In the genomic region with DNA sequence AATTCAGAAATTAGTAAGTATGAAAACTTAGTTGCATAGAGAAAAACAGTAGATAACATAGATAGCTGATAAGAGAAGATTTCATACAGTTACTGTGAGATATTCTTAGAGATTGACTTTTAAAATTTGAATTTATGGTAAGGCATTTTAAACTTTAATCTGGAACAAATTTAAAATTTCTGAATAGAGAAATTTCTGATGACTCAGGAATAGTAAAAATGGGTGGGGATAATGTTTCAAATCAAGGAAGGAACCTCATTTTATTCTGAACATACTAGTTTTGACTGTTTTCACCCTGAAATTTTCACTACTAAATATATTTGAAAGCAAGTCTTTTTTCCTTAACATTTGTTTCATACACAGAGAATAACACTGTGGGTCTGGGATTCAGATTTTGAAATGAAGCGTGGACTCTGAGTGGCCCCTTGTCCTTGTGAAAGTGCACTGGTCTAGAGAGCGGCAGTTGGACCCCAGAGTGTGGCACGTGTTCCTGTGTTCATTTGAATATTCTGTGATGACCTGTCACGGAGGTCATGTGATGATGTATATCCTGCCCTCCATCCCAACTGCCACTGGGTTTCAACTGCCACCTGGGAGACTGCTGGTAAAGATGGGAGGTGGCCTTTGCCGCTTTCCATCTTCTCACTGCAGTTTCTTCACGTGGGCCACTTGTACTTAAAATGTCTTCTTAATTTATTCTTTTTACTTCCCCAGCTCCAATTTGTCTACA, we compare ENCODE assay signal across 19 cellular contexts. TPM values are rescaled to one million over a fixed set of nuclear protein-coding genes. Genes with fewer than 3 reads are reported as not detected.
DNase-seq lines count a peak whose midpoint lies in the region; ATAC-seq, FAIRE-seq and TF ChIP-seq lines count a peak whose summit lies in the region.
"Had no signal": no experiment of that assay in that cellular context is flagged by ENCODE, and none has a peak within 500 bp of the region (broad histone marks: within the 10 kb centered on the region; RNA-seq: fewer than 3 reads in every experiment).

No MANE protein-coding gene starts in this region.

- H3K4me3 Mint-ChIP-seq in WTC11: no peak overlapping the region
- H3K4me3 Mint-ChIP-seq in endodermal cell: no peak overlapping the region
- H3K4me3 Mint-ChIP-seq: CD4-positive, alpha-beta T cell; H9 had no signal

- H3K27me3 Mint-ChIP-seq in WTC11 (ENCODE audit: low read depth) (no peaks in the 10 kb centered on the region), endodermal cell (ENCODE audit: insufficient read depth) (peaks cover 7% of the 10 kb centered on the region)

- H3K9me3 ChIP-seq in A549 (no peaks in the 10 kb centered on the region), HCT116 (ENCODE audit: control insufficient read depth in 1 of 2, insufficient read depth in 1 of 2, low read depth in 1 of 2, low read length in 2 of 2) (no peaks in the 10 kb centered on the region), endodermal cell (ENCODE audit: control insufficient read depth, low read length) (no peaks in the 10 kb centered on the region)

- H3K79me2 ChIP-seq in HCT116 (ENCODE audit: insufficient read depth, low read length): no peaks in the 10 kb centered on the region

- FAIRE-seq in A549 (lab: Jason Lieb, UNC): no peak
- FAIRE-seq: GM19239, H1 had no signal

- H3K4me1 ChIP-seq in A549 (no peaks in the 10 kb centered on the region), HCT116 (ENCODE audit: control insufficient read depth in 1 of 2, insufficient read depth in 2 of 2, low read length in 2 of 2) (no peaks in the 10 kb centered on the region), endodermal cell (ENCODE audit: control insufficient read depth, insufficient read depth, low read length) (peaks cover 4% of the 10 kb centered on the region)

- H3K27ac Mint-ChIP-seq in WTC11 (no peak overlapping the region), endodermal cell (no peak overlapping the region)
- H3K27ac Mint-ChIP-seq: CD4-positive, alpha-beta T cell; H9 had no signal

- H3K4me3 ChIP-seq in A549 (no peak overlapping the region), HCT116 (replicated peaks in 1 of 2; ENCODE audit: low read depth in 1 of 2, low read length in 2 of 2) (no peak overlapping the region), endodermal cell (ENCODE audit: low read length) (no peak overlapping the region)

- H3K4me2 ChIP-seq in A549 (no peak overlapping the region), HCT116 (ENCODE audit: low read length) (no peak overlapping the region)

- H3K9ac ChIP-seq in HCT116 (ENCODE audit: low read length): no peak overlapping the region
- no peak overlapping the region for H3K9ac ChIP-seq in endodermal cell (ENCODE audit: extremely low read depth, low read length, poor library complexity, severe bottlenecking)

- H3K36me3 ChIP-seq in HCT116 (ENCODE audit: control insufficient read depth in 1 of 2, insufficient read depth in 2 of 2, low read length in 2 of 2): no peaks in the 10 kb centered on the region
- H3K36me3 ChIP-seq in endodermal cell (ENCODE audit: control insufficient read depth, insufficient read depth, low read length): no peaks in the 10 kb centered on the region

- no peak for DNase-seq in A549 (ENCODE audit: low read depth in 1 of 2, low spot score in 1 of 2)
- DNase-seq in HCT116 (ENCODE audit: low read depth, low spot score): no peak
- DNase-seq in WTC11 (ENCODE audit: low spot score): no peak
- DNase-seq in endodermal cell: peak; percentile 28
- DNase-seq in NCI-H446 (lab: John Stamatoyannopoulos, UW): no peak
- DNase-seq: ACHN; AML-193; CD4-positive, alpha-beta T cell; DMS153; DMS79; GF-D8; H9 had no signal

- TF ChIP-seq CTCF in A549 (IDR thresholded peaks at IDR 0.05): no peak
- TF ChIP-seq CTCF in HCT116 (IDR thresholded peaks at IDR 0.05 in 2 of 3, conservative IDR thresholded peaks at IDR 0.05 in 1 of 3; ENCODE audit: borderline replicate concordance in 1 of 3, insufficient read depth in 1 of 3, low read depth in 2 of 3, low read length in 2 of 3): no peak
- TF ChIP-seq CTCF in WTC11 (IDR thresholded peaks at IDR 0.05): no peak
- TF ChIP-seq CTCF in endodermal cell (conservative IDR thresholded peaks at IDR 0.05): no peak

- H3K27me3 ChIP-seq in HCT116 (ENCODE audit: insufficient read depth, low read length) (peaks cover 17% of the 10 kb centered on the region), endodermal cell (ENCODE audit: control insufficient read depth, insufficient read depth, low read length, poor library complexity, severe bottlenecking) (no peaks in the 10 kb centered on the region)

- no peaks in the 10 kb centered on the region for H3K9me3 Mint-ChIP-seq in WTC11
- H3K9me3 Mint-ChIP-seq in endodermal cell: no peaks in the 10 kb centered on the region
- H3K9me3 Mint-ChIP-seq: CD4-positive, alpha-beta T cell; H9 had no signal

- CTCF ChIA-PET in A549 (lab: Yijun Ruan, JAX): no interaction called here
- CTCF ChIA-PET in HCT116 (lab: Charles Lee): no interaction called here
- CTCF ChIA-PET in WTC11 (lab: Charles Lee): no interaction called here

- no peaks in the 10 kb centered on the region for H3K9me2 ChIP-seq in HCT116 (ENCODE audit: insufficient read depth)

- H3K36me3 Mint-ChIP-seq in WTC11: no peaks in the 10 kb centered on the region
- no peaks in the 10 kb centered on the region for H3K36me3 Mint-ChIP-seq in endodermal cell (ENCODE audit: low read depth)

- H4K20me1 ChIP-seq in HCT116 (ENCODE audit: insufficient read depth): no peaks in the 10 kb centered on the region

- ATAC-seq in A549: no peak
- ATAC-seq in HCT116: 0 out of 2 replicates have a peak, but pooled peaks have one; percentile 44
- no peak for ATAC-seq in WTC11
- ATAC-seq in GM18861 (IDR thresholded peaks at IDR 0.05; ENCODE audit: unreplicated experiment): no peak
- ATAC-seq in HG03457 (IDR thresholded peaks at IDR 0.05; ENCODE audit: unreplicated experiment): no peak

- POLR2A ChIA-PET in A549 (lab: Yijun Ruan, JAX) (no interaction called here), HCT116 (lab: Charles Lee) (no interaction called here), WTC11 (lab: Charles Lee) (no interaction called here)

- no peak for TF ChIP-seq EP300 in A549 (IDR thresholded peaks at IDR 0.05)

- 49% methylated on average over 6 of the region's 6 CpGs for WGBS in A549 (ENCODE audit: missing lambda C conversion rate)
- WGBS in endodermal cell (ENCODE audit: insufficient coverage in 1 of 2, insufficient read length in 1 of 2), 2 experiments: 88% methylated on average over 6 of the region's 6 CpGs; no CpG with 5 or more reads in 1 of the 2 experiments

- no TSS peak for BruUV-seq in HCT116 (replicated peaks; lab: Mats Ljungman, UMichigan)

- TF ChIP-seq POLR2A in A549 (IDR thresholded peaks at IDR 0.05; ENCODE audit: low read length): no peak
- no peak for TF ChIP-seq POLR2A in HCT116 (IDR thresholded peaks at IDR 0.05; ENCODE audit: borderline replicate concordance, extremely low read depth, insufficient read depth, insufficient read length)

- H3K4me1 Mint-ChIP-seq in WTC11 (peaks cover 7% of the 10 kb centered on the region), endodermal cell (no peaks in the 10 kb centered on the region)

- H2AFZ ChIP-seq in HCT116 (ENCODE audit: low read depth, low read length, poor library complexity, severe bottlenecking): no peak overlapping the region

- RAD21 ChIA-PET in HCT116 (lab: Charles Lee; ENCODE audit: low non-redundant PET in 1 of 2, low total read pairs in 2 of 2, uncharacterized antibody in 2 of 2, unreplicated experiment in 2 of 2): no interaction called here

- intact Hi-C loops in HCT116 (cut with micrococcal nuclease): no loop called here

- no peak for TF ChIP-seq RAD21 in A549 (conservative IDR thresholded peaks at IDR 0.05 in 1 of 2, IDR thresholded peaks at IDR 0.05 in 1 of 2)
- TF ChIP-seq RAD21 in HCT116 (IDR thresholded peaks at IDR 0.05; ENCODE audit: low read depth): no peak

- H3K27ac ChIP-seq in A549 (no peak overlapping the region), HCT116 (ENCODE audit: low read depth, low read length) (no peak overlapping the region), endodermal cell (ENCODE audit: low read depth, low read length) (no peak overlapping the region)
- H3K27ac ChIP-seq: C4-2B had no signal

TF ChIP-seq in HCT116, 20 proteins besides CTCF, POLR2A, EP300 and RAD21:
- TF ChIP-seq YY1 (IDR thresholded peaks at IDR 0.05; ENCODE audit: extremely low read depth, insufficient replicate concordance, low read depth, low read length): no peak
- TF ChIP-seq EZH2phosphoT487 (IDR thresholded peaks at IDR 0.05; ENCODE audit: borderline replicate concordance): no peak
- no peak for TF ChIP-seq EGR1 (IDR thresholded peaks at IDR 0.05; ENCODE audit: low read depth)
- TF ChIP-seq POLR2AphosphoS5 (IDR thresholded peaks at IDR 0.05; ENCODE audit: low read depth, low read length): no peak
- no peak for TF ChIP-seq JUND (IDR thresholded peaks at IDR 0.05)
- no peak for TF ChIP-seq CEBPB (IDR thresholded peaks at IDR 0.05; ENCODE audit: low read depth)
TF ChIP-seq in HCT116: peak in this region for 0.

TF ChIP-seq in WTC11, 78 proteins besides CTCF, POLR2A, EP300 and RAD21:
- TF ChIP-seq FOXK1 (CRISPR knock-in tag; IDR thresholded peaks at IDR 0.05): no peak
- 0 out of 2 replicates have a peak, but pooled peaks have one; percentile 32 for TF ChIP-seq USF2 (CRISPR knock-in tag; IDR thresholded peaks at IDR 0.05)
- no peak for TF ChIP-seq CREM (CRISPR knock-in tag; IDR thresholded peaks at IDR 0.05)

RNA-seq across cellular contexts. Expression of gene RAB6D, which starts 38.5 kb away (rescaled TPM):
- polyA plus RNA-seq in A549 (2011; rRNA removed) (0.05 and 0.07 TPM in 2 replicates), A549 (2017; fragmentation: RNase III; extraction: RNeasy Plus Mini Kit Qiagen cat#74134 plus additional on column Dnase treatment) (0.04 to 0.07 TPM (median 0.07 TPM) in 3 replicates)
- polyA plus RNA-seq in A549 (2012; cell fraction: cytosol; rRNA removed): not detected in 2 replicates
- polyA plus RNA-seq in A549 (2012; cell fraction: nucleus; rRNA removed): not detected in 2 replicates
- polyA minus RNA-seq in A549 (2011; rRNA and poly(A)+ RNA removed): not detected in 2 replicates
- total RNA-seq in HCT116 (2021; ENCODE audit: unreplicated experiment) (0.17 TPM), WTC11 (2021) (0.09 to 0.22 TPM (median 0.14 TPM) in 3 replicates), endodermal cell (1 to 10 TPM; 3.3 to 5.4 TPM)
- not detected in 2 replicates for polyA plus RNA-seq in HCT116 (2012)
- 0.39 TPM for polyA plus RNA-seq in endodermal cell (2013, experiment 1 of 2)
- 0.41 TPM for polyA plus RNA-seq in endodermal cell (2013, experiment 2 of 2)
- total RNA-seq: A172; CD4-positive, alpha-beta T cell; H9 had no signal
- polyA plus RNA-seq: BJ had no signal

Comparison
In these comparisons a context has a peak if more than half of its experiments do, and no peak if none do; other contexts are left out.
1. Of the 8 proteins assayed by ChIP-seq in both WTC11 and A549: peak only in WTC11: USF2; only in A549: none; in both: none; in neither: 7.